Comparison of ENCODE assay signal across 8 cellular contexts in the genomic region with DNA sequence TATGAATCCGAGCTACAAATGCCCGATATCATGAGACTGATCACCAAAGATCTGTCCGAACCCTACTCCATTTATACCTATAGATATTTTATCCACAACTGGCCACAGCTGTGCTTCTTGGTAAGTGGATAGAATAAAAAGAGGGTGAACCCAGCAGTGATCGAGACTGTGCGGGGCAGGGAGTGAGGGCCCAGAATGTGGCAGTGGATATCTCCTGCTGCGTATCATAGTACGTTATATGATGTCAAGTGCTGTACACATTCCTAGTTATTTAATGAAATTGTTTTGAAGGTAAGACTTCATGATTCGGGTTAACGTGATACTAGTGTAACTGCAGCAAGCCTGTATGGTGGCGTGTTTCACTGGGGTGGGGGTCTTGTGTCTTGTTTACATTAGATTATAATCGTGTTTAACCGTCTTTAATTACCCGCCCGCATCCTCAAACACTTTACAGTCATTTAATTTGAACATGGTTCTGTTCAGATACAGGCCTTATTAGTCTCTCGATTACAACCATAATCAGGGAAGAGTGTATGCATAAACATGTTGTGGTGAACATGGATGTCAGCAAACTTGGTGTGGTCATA. TPM values are rescaled to one million over a fixed set of nuclear protein-coding genes. Genes with fewer than 3 reads are reported as not detected.
DNase-seq lines count a peak whose midpoint lies in the region; ATAC-seq and TF ChIP-seq lines count a peak whose summit lies in the region.

No MANE protein-coding gene starts in this region.

- no peak for ATAC-seq in activated naive CD8-positive, alpha-beta T cell treated with anti-CD3 and anti-CD28 coated beads, Interleukin-2, amount 50 U/mL, for 24 hours
- ATAC-seq in thoracic aorta (ENCODE audit: insufficient number of reproducible peaks, low FRiP score, low read depth) (no peak), HG03139 (IDR thresholded peaks at IDR 0.05; ENCODE audit: unreplicated experiment) (no peak), HG02970 (IDR thresholded peaks at IDR 0.05; ENCODE audit: low FRiP score, unreplicated experiment) (no peak)

- no peaks in the 10 kb centered on the region for H3K27me3 ChIP-seq in AG04450 (ENCODE audit: control insufficient read depth, insufficient read depth, low read length)
- H3K27me3 ChIP-seq in thoracic aorta (replicated peaks; ENCODE audit: insufficient read depth) = no peaks in the 10 kb centered on the region

- no peaks in the 10 kb centered on the region for H3K36me3 ChIP-seq in thoracic aorta

- H3K36me3 Mint-ChIP-seq in HFFc6 (ENCODE audit: low read depth) = peaks cover 21% of the 10 kb centered on the region
- H3K36me3 Mint-ChIP-seq in activated naive CD8-positive, alpha-beta T cell treated with anti-CD3 and anti-CD28 coated beads, Interleukin-2, amount 50 U/mL, for 24 hours (ENCODE audit: low read depth) = peaks cover 32% of the 10 kb centered on the region

- H3K4me3 ChIP-seq in AG04450 (ENCODE audit: low read depth, low read length) (peak overlapping the region; percentile 75), thoracic aorta (peak overlapping the region; percentile 99)

- H3K4me1 Mint-ChIP-seq in HFFc6 (ENCODE audit: low read depth) = peaks cover 49% of the 10 kb centered on the region
- H3K4me1 Mint-ChIP-seq in activated naive CD8-positive, alpha-beta T cell treated with anti-CD3 and anti-CD28 coated beads, Interleukin-2, amount 50 U/mL, for 24 hours = peaks cover 42% of the 10 kb centered on the region

- POLR2A ChIA-PET in AG04450 (lab: Yijun Ruan, JAX) = no interaction called here

- no peaks in the 10 kb centered on the region for H3K9me3 Mint-ChIP-seq in HFFc6
- no peaks in the 10 kb centered on the region for H3K9me3 Mint-ChIP-seq in activated naive CD8-positive, alpha-beta T cell treated with anti-CD3 and anti-CD28 coated beads, Interleukin-2, amount 50 U/mL, for 24 hours

- CTCF ChIA-PET in AG04450 (lab: Charles Lee) = no interaction called here

- no peaks in the 10 kb centered on the region for H3K27me3 Mint-ChIP-seq in HFFc6 (ENCODE audit: insufficient read depth)
- no peaks in the 10 kb centered on the region for H3K27me3 Mint-ChIP-seq in activated naive CD8-positive, alpha-beta T cell treated with anti-CD3 and anti-CD28 coated beads, Interleukin-2, amount 50 U/mL, for 24 hours

- H3K9me3 ChIP-seq in AG04450 (ENCODE audit: control insufficient read depth, insufficient read depth, low read length) = no peaks in the 10 kb centered on the region; the same call in 1 of the 2 replicates
- H3K9me3 ChIP-seq in thoracic aorta = no peaks in the 10 kb centered on the region

- H3K4me1 ChIP-seq in thoracic aorta (ENCODE audit: control insufficient read depth in 1 of 2, low read depth in 2 of 2) = peaks cover 20 to 38% of the 10 kb centered on the region in 2 donors

- peak overlapping the region; percentile 25 for H3K27ac Mint-ChIP-seq in HFFc6
- peak overlapping the region; percentile 54 for H3K27ac Mint-ChIP-seq in activated naive CD8-positive, alpha-beta T cell treated with anti-CD3 and anti-CD28 coated beads, Interleukin-2, amount 50 U/mL, for 24 hours

- DNase-seq in AG04450 (ENCODE audit: low read depth, low spot score) = no peak
- no peak for DNase-seq in HFFc6
- no peak for DNase-seq in activated naive CD8-positive, alpha-beta T cell treated with anti-CD3 and anti-CD28 coated beads, Interleukin-2, amount 50 U/mL, for 24 hours
- peak; percentile 35 for DNase-seq in left kidney (ENCODE audit: low read depth, low spot score)
- no peak for DNase-seq in thoracic aorta (ENCODE audit: low spot score)
- DNase-seq in GM13976 (ENCODE audit: low spot score) = no peak

- in situ Hi-C loops in GM13976 (cut with MboI; ENCODE audit: low sequenced_read_pairs, unreplicated experiment) = no loop called here

- H3K4me3 Mint-ChIP-seq in HFFc6 = peak overlapping the region; percentile 92
- peak overlapping the region; percentile 88 for H3K4me3 Mint-ChIP-seq in activated naive CD8-positive, alpha-beta T cell treated with anti-CD3 and anti-CD28 coated beads, Interleukin-2, amount 50 U/mL, for 24 hours

- H3K27ac ChIP-seq in AG04450 (ENCODE audit: low read depth, low read length) (no peak overlapping the region), thoracic aorta (peak overlapping the region in 1 of 2 donors; percentile 77)

- TF ChIP-seq CTCF in AG04450 (IDR thresholded peaks at IDR 0.05; ENCODE audit: low read depth, low read length) = no peak
- no peak for TF ChIP-seq CTCF in HFFc6 (IDR thresholded peaks at IDR 0.05)
- no peak for TF ChIP-seq CTCF in thoracic aorta (IDR thresholded peaks at IDR 0.05)
- TF ChIP-seq CTCF in GM13976 (IDR thresholded peaks at IDR 0.05; ENCODE audit: borderline replicate concordance, control extremely low read depth, extremely low read depth, insufficient read depth, missing control alignments) = no peak

RNA-seq across cellular contexts. Expression of gene NAA30, which starts 1.3 kb away (rescaled TPM):
- 14.9 and 17.9 TPM in 2 replicates for polyA plus RNA-seq in AG04450 (2011; rRNA removed)
- 8.6 and 16.9 TPM in 2 replicates for polyA minus RNA-seq in AG04450 (2011; rRNA and poly(A)+ RNA removed)
- total RNA-seq in HFFc6 (2021; fragmentation: NEBNext Ultra II Directional; extraction: Animal tissue kit (Norgen Biotek cat#: 25700)) = 10 to 100 TPM; 20.0 to 22.7 (median 20.7) TPM
- total RNA-seq in thoracic aorta = 10 to 100 TPM in 1 of 2 donors, 1 to 10 TPM in 1; 9.7 to 13.6 TPM
